Comparison of ENCODE assay signal across 24 cellular contexts in genomic region chr3:99933971-99934750, GRCh38.
DNase-seq lines count a peak whose midpoint lies in the region; ATAC-seq, FAIRE-seq and TF ChIP-seq lines count a peak whose summit lies in the region.
"Had no signal": no experiment of that assay in that cellular context is flagged by ENCODE, and none has a peak within 500 bp of the region (broad histone marks: within the 10 kb centered on the region; RNA-seq: fewer than 3 reads in every experiment).

No MANE protein-coding gene starts in this region.

- H2BK12ac ChIP-seq in mesenchymal stem cell (ENCODE audit: low read length in 2 of 2), result no peak overlapping the region

- H3K4me3 ChIP-seq in mesenchymal stem cell (ENCODE audit: insufficient read depth in 1 of 2, low read depth in 1 of 2, low read length in 2 of 2) (no peak overlapping the region), gastrocnemius medialis (no peak overlapping the region)
- H3K4me3 ChIP-seq: GM12878, GM23338, Peyer's patch, SJSA1 had no signal

- ATAC-seq in gastrocnemius medialis, result no peak
- no peak for ATAC-seq in HG03045 (IDR thresholded peaks at IDR 0.05; ENCODE audit: unreplicated experiment)
- ATAC-seq: GM12878, GM23338 had no signal

- H4K8ac ChIP-seq in mesenchymal stem cell (ENCODE audit: low read length), result no peak overlapping the region

- no peak for TF ChIP-seq CTCF in gastrocnemius medialis (IDR thresholded peaks at IDR 0.05 in 4 of 5, conservative IDR thresholded peaks at IDR 0.05 in 1 of 5)

- WGBS in mesenchymal stem cell, result 98% methylated on average over 4 of the region's 5 CpGs

- intact Hi-C loops in gastrocnemius medialis (cut with DNase I; ENCODE audit: low total_unique reads), result no loop called here

- H2AK5ac ChIP-seq in mesenchymal stem cell (ENCODE audit: low read length, severe bottlenecking), result no peak overlapping the region

- no peak overlapping the region for H4K91ac ChIP-seq in mesenchymal stem cell (ENCODE audit: low read length)

- H3K9ac ChIP-seq in mesenchymal stem cell (ENCODE audit: low read length), result no peak overlapping the region
- H3K9ac ChIP-seq: KMS-11 had no signal

- no peak overlapping the region for H3K23ac ChIP-seq in mesenchymal stem cell (ENCODE audit: low read length in 2 of 2)

- H3K27me3 ChIP-seq in mesenchymal stem cell (ENCODE audit: control insufficient read depth in 1 of 2, insufficient read depth in 1 of 2, low read length in 2 of 2) (no peaks in the 10 kb centered on the region), gastrocnemius medialis (no peaks in the 10 kb centered on the region)
- H3K27me3 ChIP-seq: Peyer's patch, SJSA1 had no signal

- H3K9me3 ChIP-seq in mesenchymal stem cell (ENCODE audit: control insufficient read depth, low read length) (no peaks in the 10 kb centered on the region), gastrocnemius medialis (no peaks in the 10 kb centered on the region)
- H3K9me3 ChIP-seq: Caco-2, Peyer's patch, SJSA1 had no signal

- H2BK5ac ChIP-seq in mesenchymal stem cell (ENCODE audit: low read depth, low read length, poor library complexity, severe bottlenecking), result peak overlapping the region; percentile 1

- H3K27ac ChIP-seq in mesenchymal stem cell (ENCODE audit: low read length, poor library complexity, severe bottlenecking) (no peak overlapping the region), gastrocnemius medialis (peak overlapping the region; percentile 50 to 75 (median 66))
- H3K27ac ChIP-seq: KMS-11, SJSA1 had no signal

- H3K79me1 ChIP-seq in mesenchymal stem cell (replicated peaks; ENCODE audit: low read length, poor library complexity, severe bottlenecking), result peaks cover 2% of the 10 kb centered on the region

- H3K4me2 ChIP-seq in mesenchymal stem cell (ENCODE audit: low read length, poor library complexity, severe bottlenecking), result no peak overlapping the region
- H3K4me2 ChIP-seq: GM23338, KMS-11 had no signal

- in situ Hi-C loops in gastrocnemius medialis (cut with MboI; ENCODE audit: low sequenced_read_pairs in 4 of 4), result no loop called here

- no peak overlapping the region for H3K14ac ChIP-seq in mesenchymal stem cell (ENCODE audit: low read length in 2 of 2)

- H3K4me1 ChIP-seq in mesenchymal stem cell (ENCODE audit: control insufficient read depth, insufficient read depth, low read depth, low read length) (peaks cover 6% of the 10 kb centered on the region), gastrocnemius medialis (peaks cover 51 to 58% of the 10 kb centered on the region in 2 donors)

- H2AFZ ChIP-seq in mesenchymal stem cell (ENCODE audit: low read depth, low read length), result no peak overlapping the region
- H2AFZ ChIP-seq: GM23338 had no signal

- no peak overlapping the region for H3K4ac ChIP-seq in mesenchymal stem cell (ENCODE audit: low read depth in 1 of 2, low read length in 2 of 2)

- TF ChIP-seq POLR2A in gastrocnemius medialis (IDR thresholded peaks at IDR 0.05), result no peak
- TF ChIP-seq POLR2A in GM12892 (IDR thresholded peaks at IDR 0.05; ENCODE audit: low read depth, low read length), result no peak

- H3K36me3 ChIP-seq in mesenchymal stem cell (ENCODE audit: control insufficient read depth in 1 of 2, insufficient read depth in 2 of 2, low read depth in 1 of 2, low read length in 2 of 2) (no peaks in the 10 kb centered on the region), gastrocnemius medialis (no peaks in the 10 kb centered on the region)
- H3K36me3 ChIP-seq: Peyer's patch, SJSA1 had no signal

- H2BK120ac ChIP-seq in mesenchymal stem cell (ENCODE audit: low read depth, low read length), result no peak overlapping the region

- no peak for FAIRE-seq in GM12892 (lab: Jason Lieb, UNC)
- FAIRE-seq: GM12878 had no signal

- DNase-seq in COLO829 (ENCODE audit: low spot score) (peak; percentile 50), dermis blood vessel endothelial cell (peak; percentile 59), mesenchymal stem cell (no peak), gastrocnemius medialis (no peak), GM12892 (ENCODE audit: insufficient read length) (no peak)
- no peak for DNase-seq in stimulated activated CD4-positive, alpha-beta T cell treated with anti-CD3 and anti-CD28 coated beads, Interleukin-4, amount 100 ng/mL, for 24 hours
- DNase-seq: Caco-2; CD4-positive, CD25-positive, alpha-beta regulatory T cell; DMS 273 treated with DMSO at 0.1 percent for 48 hours; DND-41; HCEC 1CT; IMR-90; NCI-H1105; NCI-H146; NCI-H2081; NCI-H2171 treated with DMSO at 0.1 percent for 48 hours; NCI-H524 treated with DMSO at 0.1 percent for 48 hours; NCI-H82; Peyer's patch had no signal

- peak overlapping the region in 1 of 2 experiments; percentile 21 for H3K18ac ChIP-seq in mesenchymal stem cell (ENCODE audit: low read depth in 1 of 2, low read length in 2 of 2)

- no peak overlapping the region for H2BK15ac ChIP-seq in mesenchymal stem cell (ENCODE audit: low read depth, poor library complexity, severe bottlenecking)

Comparison
In these comparisons a context has a peak if more than half of its experiments do, and no peak if none do; other contexts are left out.
1. DNase-seq: peak in COLO829 (single experiment) and dermis blood vessel endothelial cell (single experiment); none in mesenchymal stem cell (single experiment), gastrocnemius medialis (0 of 2), stimulated activated CD4-positive, alpha-beta T cell treated with anti-CD3 and anti-CD28 coated beads, Interleukin-4, amount 100 ng/mL, for 24 hours (single experiment) and GM12892 (single experiment).